22 cellular contexts compared by ENCODE assay signal in the genomic region with DNA sequence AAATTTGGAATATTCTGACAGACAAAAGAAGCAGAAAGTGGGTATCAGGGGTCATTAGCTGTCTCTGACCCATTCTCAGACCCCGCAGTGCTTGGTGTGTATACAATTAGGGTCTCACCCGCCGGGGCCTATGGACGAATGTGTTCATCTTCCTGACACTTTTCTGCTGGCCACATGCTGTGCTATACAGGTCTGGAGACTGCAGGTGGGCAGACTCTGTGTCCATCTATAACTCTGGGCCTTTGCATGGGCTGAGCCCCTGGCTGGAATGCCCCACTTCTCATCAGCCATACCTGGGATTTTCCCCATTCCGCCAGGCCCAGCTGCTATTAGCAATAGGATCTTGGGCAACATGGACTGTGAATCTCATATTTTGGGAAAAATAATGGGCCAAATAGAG.
"Had no signal": no experiment of that assay in that cellular context is flagged by ENCODE, and none has a peak within 500 bp of the region (broad histone marks: within the 10 kb centered on the region; RNA-seq: fewer than 3 reads in every experiment).

No MANE protein-coding gene starts in this region.

- DNase-seq: activated CD4-positive, alpha-beta memory T cell treated with anti-CD3 and anti-CD28 coated beads for 36 hours; activated CD4-positive, alpha-beta T cell treated with anti-CD3 and anti-CD28 coated beads, Interleukin-2, amount 10 ng/mL, durations not matched to agents 24 days and 14 days; activated CD4-positive, CD25-positive, alpha-beta regulatory T cell treated with anti-CD3 and anti-CD28 coated beads, Interleukin-2, amount 50 U/mL, for 72 hours; activated gamma-delta T cell treated with Interleukin-2 at 50 U/mL for 16 hours; activated naive CD4-positive, alpha-beta T cell treated with anti-CD3 and anti-CD28 coated beads, Interleukin-2, amount 50 U/mL, for 16 hours; activated T-cell treated with anti-CD3 and anti-CD28 coated beads, Interleukin-2, amount 50 U/mL, for 4 hours; amniotic stem cell; caudate nucleus; heart left ventricle; hypothalamus; immature natural killer cell; naive B cell; occipital lobe; stimulated activated CD4-positive, alpha-beta T cell treated with anti-CD3 and anti-CD28 coated beads, Interleukin-2, amount 100 ng/mL, for 48 hours; stimulated activated naive CD4-positive, alpha-beta T cell treated with Interleukin-2 at 50 U/mL for 16 hours had no signal

- H3K36me3 Mint-ChIP-seq: activated CD4-positive, alpha-beta memory T cell treated with anti-CD3 and anti-CD28 coated beads for 36 hours; mesothelial cell of epicardium; naive B cell had no signal

- H3K9me3 ChIP-seq: heart left ventricle, right lobe of liver, tibial nerve had no signal

- H3K4me1 ChIP-seq: right lobe of liver had no signal

- H3K36me3 ChIP-seq: heart left ventricle, right lobe of liver, tibial nerve had no signal

- H3K27me3 ChIP-seq: heart left ventricle, right lobe of liver, tibial nerve had no signal

- H3K27ac ChIP-seq: foreskin keratinocyte, heart left ventricle, right lobe of liver, tibial nerve had no signal

- H3K4me3 Mint-ChIP-seq: activated CD4-positive, alpha-beta memory T cell treated with anti-CD3 and anti-CD28 coated beads for 36 hours; activated CD4-positive, alpha-beta T cell treated with anti-CD3 and anti-CD28 coated beads, Interleukin-2, amount 10 ng/mL, durations not matched to agents 24 days and 14 days; activated T-cell treated with anti-CD3 and anti-CD28 coated beads, Interleukin-2, amount 50 U/mL, for 4 hours; activated T-helper 17 cell treated with anti-CD3 and anti-CD28 coated beads, Interleukin-2, amount 50 U/mL, for 72 hours; immature natural killer cell; mesothelial cell of epicardium; naive B cell; neural crest cell had no signal

- H3K4me3 ChIP-seq: heart left ventricle, right lobe of liver, tibial nerve had no signal

- H3K9me3 Mint-ChIP-seq: activated CD4-positive, alpha-beta memory T cell treated with anti-CD3 and anti-CD28 coated beads for 36 hours; activated CD4-positive, alpha-beta T cell treated with anti-CD3 and anti-CD28 coated beads, Interleukin-2, amount 10 ng/mL, durations not matched to agents 24 days and 14 days; activated T-cell treated with anti-CD3 and anti-CD28 coated beads, Interleukin-2, amount 50 U/mL, for 4 hours; activated T-helper 17 cell treated with anti-CD3 and anti-CD28 coated beads, Interleukin-2, amount 50 U/mL, for 72 hours; immature natural killer cell; naive B cell; neural crest cell had no signal

- H3K4me1 Mint-ChIP-seq: activated T-helper 17 cell treated with anti-CD3 and anti-CD28 coated beads, Interleukin-2, amount 50 U/mL, for 72 hours; immature natural killer cell; mesothelial cell of epicardium had no signal

- ATAC-seq: activated T-cell treated with anti-CD3 and anti-CD28 coated beads, Interleukin-2, amount 50 U/mL, for 4 hours; esophagus mucosa; heart left ventricle; right lobe of liver had no signal

- H3K27ac Mint-ChIP-seq: activated CD4-positive, alpha-beta memory T cell treated with anti-CD3 and anti-CD28 coated beads for 36 hours; activated CD4-positive, alpha-beta T cell treated with anti-CD3 and anti-CD28 coated beads, Interleukin-2, amount 10 ng/mL, durations not matched to agents 24 days and 14 days; activated T-helper 17 cell treated with anti-CD3 and anti-CD28 coated beads, Interleukin-2, amount 50 U/mL, for 72 hours; immature natural killer cell; mesothelial cell of epicardium; naive B cell had no signal
